1 cellular context compared by ENCODE assay signal in genomic region chr21:42562816-42563215, GRCh38.
TF ChIP-seq lines count a peak whose summit lies in the region.

No MANE protein-coding gene starts in this region.

TF ChIP-seq in HepG2, 621 proteins besides CTCF, POLR2A, EP300 and RAD21:
- TF ChIP-seq TIGD3 (CRISPR knock-in tag; IDR thresholded peaks at IDR 0.05; ENCODE audit: borderline replicate concordance) (no peak), UBTF (CRISPR knock-in tag; IDR thresholded peaks at IDR 0.05) (no peak), JUND (CRISPR knock-in tag; IDR thresholded peaks at IDR 0.05) (no peak), PRMT3 (CRISPR knock-in tag; IDR thresholded peaks at IDR 0.05; ENCODE audit: borderline replicate concordance, low read depth) (no peak), ZNF225 (CRISPR knock-in tag; IDR thresholded peaks at IDR 0.05) (no peak), ZNF383 (CRISPR knock-in tag; IDR thresholded peaks at IDR 0.05; ENCODE audit: borderline replicate concordance) (no peak)
